8 cellular contexts compared by ENCODE assay signal in genomic region chr22:23627401-23628055, GRCh38. TPM values are rescaled to one million over a fixed set of nuclear protein-coding genes. Genes with fewer than 3 reads are reported as not detected.
DNase-seq lines count a peak whose midpoint lies in the region; ATAC-seq and TF ChIP-seq lines count a peak whose summit lies in the region.
"Not testable (repeated sequence)": the region's sequence is repeated elsewhere in the genome, so short reads cannot be mapped to it uniquely, and the experiment has no call there.

No MANE protein-coding gene starts in this region.

- not testable (repeated sequence) for H3K4me1 ChIP-seq in left lung

- in situ Hi-C loops in ACHN (cut with HindIII; ENCODE audit: low pct_ligation_motif_present, low pct_unique_long_range_greater_than_20kb, low sequenced_read_pairs), result not testable (repeated sequence)

- H3K9me3 ChIP-seq in left lung, result not testable (repeated sequence)

- H3K27ac Mint-ChIP-seq in effector memory CD8-positive, alpha-beta T cell, result peak overlapping the region; percentile 15 to 72

- H3K4me3 Mint-ChIP-seq in effector memory CD8-positive, alpha-beta T cell, result not testable (repeated sequence)

- not testable (repeated sequence) for H3K27me3 Mint-ChIP-seq in effector memory CD8-positive, alpha-beta T cell

- not testable (repeated sequence) for H3K27me3 ChIP-seq in left lung

- not testable (repeated sequence) for H3K4me1 Mint-ChIP-seq in effector memory CD8-positive, alpha-beta T cell (ENCODE audit: low read depth in 2 of 2)

- H3K27ac ChIP-seq in left lung, result not testable (repeated sequence)

- ATAC-seq in effector memory CD8-positive, alpha-beta T cell (replicated peaks), result peak; percentile 82
- ATAC-seq in left lung, result peak; percentile 75

- H3K9me3 Mint-ChIP-seq in effector memory CD8-positive, alpha-beta T cell, result not testable (repeated sequence)

- not testable (repeated sequence) for H3K36me3 ChIP-seq in left lung

- not testable (repeated sequence) for H3K4me3 ChIP-seq in left lung

- peak; percentile 49 for TF ChIP-seq CTCF in GM10266 (IDR thresholded peaks at IDR 0.05; ENCODE audit: control insufficient read depth, insufficient read depth, low read depth, missing control alignments)
- TF ChIP-seq CTCF in left lung (IDR thresholded peaks at IDR 0.05), result not testable (repeated sequence)

- intact Hi-C loops in left lung (cut with DNase I), result not testable (repeated sequence)

- not testable (repeated sequence) for H3K36me3 Mint-ChIP-seq in effector memory CD8-positive, alpha-beta T cell (ENCODE audit: insufficient read depth)

- DNase-seq in ACHN (peak; percentile 47), GM10266 (ENCODE audit: extremely low spot score) (peak; percentile 28), NCI-H146 (lab: John Stamatoyannopoulos, UW) (peak; percentile 3), T-helper 9 cell (peak; percentile 42)
- DNase-seq in activated T-cell treated with anti-CD3 and anti-CD28 coated beads, Interleukin-2, amount 50 U/mL, for 48 hours, result peak; percentile 66 to 72
- peak; percentile 46 to 52 (median 46) for DNase-seq in effector memory CD8-positive, alpha-beta T cell
- DNase-seq in left lung, result not testable (repeated sequence)
- DNase-seq in stimulated activated CD4-positive, alpha-beta T cell treated with anti-CD3 and anti-CD28 coated beads, Interleukin-1b, Interleukin-23, amount 100 ng/mL, for 4 hours (ENCODE audit: low read depth in 2 of 2), result peak; percentile 31 to 32

RNA-seq across cellular contexts. Expression of gene DRICH1, which starts 4.6 kb away (rescaled TPM):
- under 1 TPM; 0.70 to 0.99 TPM for total RNA-seq in left lung

RNA-seq across cellular contexts. Expression of gene IGLL1, which starts 47.4 kb away (rescaled TPM):
- total RNA-seq in left lung, result not detected
